In the genomic region with DNA sequence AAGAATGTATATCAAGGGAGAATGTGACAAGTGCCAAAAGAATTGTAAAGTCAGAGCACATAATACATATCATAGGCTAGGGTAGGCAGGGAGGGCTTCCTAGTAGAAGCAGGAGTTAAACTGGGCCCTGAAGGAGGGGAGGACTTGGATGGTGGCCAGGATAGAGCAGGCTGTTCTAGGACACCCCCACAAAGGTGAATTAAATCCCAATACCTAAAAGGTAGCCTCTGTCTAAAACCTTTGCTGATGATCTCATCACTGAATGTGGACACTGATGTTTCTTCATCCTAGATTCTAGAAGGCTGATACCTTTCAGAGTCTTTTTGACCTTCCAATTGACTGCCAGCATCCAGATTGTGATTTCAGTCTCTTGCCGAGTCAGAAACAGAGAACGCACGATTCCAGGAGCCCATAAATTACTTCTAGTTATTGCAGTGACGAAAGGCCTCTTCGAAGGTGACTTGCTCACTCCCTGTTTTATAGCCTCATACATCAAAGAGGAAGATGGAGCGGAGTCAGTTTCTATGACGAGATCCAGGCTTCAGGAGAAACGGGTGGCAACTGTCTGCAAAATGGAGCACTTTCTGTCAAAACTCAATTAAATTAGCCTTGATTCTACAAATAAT, we compare ENCODE assay signal across 33 cellular contexts. TPM values are rescaled to one million over a fixed set of nuclear protein-coding genes. Genes with fewer than 3 reads are reported as not detected.
"Had no signal": no experiment of that assay in that cellular context is flagged by ENCODE, and none has a peak within 500 bp of the region (broad histone marks: within the 10 kb centered on the region; RNA-seq: fewer than 3 reads in every experiment).

No MANE protein-coding gene starts in this region.

- H3K9me3 Mint-ChIP-seq: activated naive CD4-positive, alpha-beta T cell treated with anti-CD3 and anti-CD28 coated beads, Interleukin-2, amount 10 ng/mL, durations not matched to agents 7 days and 5 days had no signal

- H3K27ac ChIP-seq: SK-N-MC, WERI-Rb-1 had no signal

- H3K4me3 ChIP-seq: SK-N-MC had no signal

- H3K36me3 ChIP-seq: WERI-Rb-1 had no signal

- DNase-seq: activated CD4-positive, alpha-beta memory T cell treated with anti-CD3 and anti-CD28 coated beads, Interleukin-2, amount 10 ng/mL, durations not matched to agents 7 days and 5 days; activated CD4-positive, alpha-beta T cell treated with anti-CD3 and anti-CD28 coated beads for 1 hour; activated CD4-positive, alpha-beta T cell treated with anti-CD3 and anti-CD28 coated beads for 48 hours; activated CD4-positive, CD25-positive, alpha-beta regulatory T cell; activated CD8-positive, alpha-beta memory T cell treated with anti-CD3 and anti-CD28 coated beads for 24 hours; activated CD8-positive, alpha-beta memory T cell treated with anti-CD3 and anti-CD28 coated beads, Interleukin-2, amount 10 ng/mL, durations not matched to agents 7 days and 5 days; activated CD8-positive, alpha-beta memory T cell treated with anti-CD3 and anti-CD28 coated beads, Interleukin-2, amount 50 U/mL, for 48 hours; activated effector memory CD4-positive, alpha-beta T cell treated with Interleukin-2 at 50 U/mL for 16 hours; activated naive CD4-positive, alpha-beta T cell treated with anti-CD3 and anti-CD28 coated beads, Interleukin-2, amount 10 ng/mL, durations not matched to agents 7 days and 5 days; activated naive CD8-positive, alpha-beta T cell treated with anti-CD3 and anti-CD28 coated beads, Interleukin-2, amount 50 U/mL, for 24 hours; activated T-cell treated with anti-CD3 and anti-CD28 coated beads, Interleukin-2, amount 50 U/mL, for 48 hours; anterior cingulate cortex; caudate nucleus; cerebellar nuclear complex; NCI-H1048; NCI-H1105 treated with DMSO at 0.1 percent for 48 hours; NCI-H1436; NCI-H1694; NCI-H1930; NCI-H345; NCI-H510A; NCI-H526; NCI-H748 treated with DMSO at 0.1 percent for 48 hours; NK-92 treated with Interleukin-12 subunit alpha and Interleukin-12 subunit beta, amount 100 ng/mL, for 24 hours; OCI-M1; Right ventricle myocardium superior; T-helper 1 cell; T-helper 2 cell; T-helper 9 cell; WERI-Rb-1 had no signal

- H3K27ac Mint-ChIP-seq: activated CD4-positive, alpha-beta memory T cell treated with anti-CD3 and anti-CD28 coated beads, Interleukin-2, amount 10 ng/mL, durations not matched to agents 7 days and 5 days; activated CD8-positive, alpha-beta memory T cell treated with anti-CD3 and anti-CD28 coated beads, Interleukin-2, amount 10 ng/mL, durations not matched to agents 7 days and 5 days; activated naive CD4-positive, alpha-beta T cell treated with anti-CD3 and anti-CD28 coated beads, Interleukin-2, amount 10 ng/mL, durations not matched to agents 7 days and 5 days; activated naive CD8-positive, alpha-beta T cell; activated naive CD8-positive, alpha-beta T cell treated with anti-CD3 and anti-CD28 coated beads, Interleukin-2, amount 50 U/mL, for 24 hours; brain had no signal

- H3K4me3 Mint-ChIP-seq: activated CD4-positive, alpha-beta memory T cell treated with anti-CD3 and anti-CD28 coated beads, Interleukin-2, amount 10 ng/mL, durations not matched to agents 7 days and 5 days; activated CD8-positive, alpha-beta memory T cell treated with anti-CD3 and anti-CD28 coated beads, Interleukin-2, amount 10 ng/mL, durations not matched to agents 7 days and 5 days; activated naive CD4-positive, alpha-beta T cell treated with anti-CD3 and anti-CD28 coated beads, Interleukin-2, amount 10 ng/mL, durations not matched to agents 7 days and 5 days; activated naive CD8-positive, alpha-beta T cell; activated naive CD8-positive, alpha-beta T cell treated with anti-CD3 and anti-CD28 coated beads, Interleukin-2, amount 50 U/mL, for 24 hours; brain had no signal

- H3K4me1 Mint-ChIP-seq: activated CD4-positive, alpha-beta memory T cell treated with anti-CD3 and anti-CD28 coated beads, Interleukin-2, amount 10 ng/mL, durations not matched to agents 7 days and 5 days; activated CD8-positive, alpha-beta memory T cell treated with anti-CD3 and anti-CD28 coated beads, Interleukin-2, amount 10 ng/mL, durations not matched to agents 7 days and 5 days; activated naive CD4-positive, alpha-beta T cell treated with anti-CD3 and anti-CD28 coated beads, Interleukin-2, amount 10 ng/mL, durations not matched to agents 7 days and 5 days; activated naive CD8-positive, alpha-beta T cell treated with anti-CD3 and anti-CD28 coated beads, Interleukin-2, amount 50 U/mL, for 24 hours; brain had no signal

- ATAC-seq: activated CD8-positive, alpha-beta memory T cell treated with anti-CD3 and anti-CD28 coated beads, Interleukin-2, amount 10 ng/mL, durations not matched to agents 7 days and 5 days; activated naive CD8-positive, alpha-beta T cell treated with anti-CD3 and anti-CD28 coated beads, Interleukin-2, amount 50 U/mL, for 24 hours had no signal

- H3K36me3 Mint-ChIP-seq: activated CD8-positive, alpha-beta memory T cell treated with anti-CD3 and anti-CD28 coated beads, Interleukin-2, amount 10 ng/mL, durations not matched to agents 7 days and 5 days; activated naive CD4-positive, alpha-beta T cell treated with anti-CD3 and anti-CD28 coated beads, Interleukin-2, amount 10 ng/mL, durations not matched to agents 7 days and 5 days; activated naive CD8-positive, alpha-beta T cell; brain had no signal

RNA-seq across cellular contexts. Expression of gene KIF4B, which starts 43.2 kb away (rescaled TPM):
- total RNA-seq: activated CD4-positive, alpha-beta memory T cell treated with anti-CD3 and anti-CD28 coated beads, Interleukin-2, amount 10 ng/mL, durations not matched to agents 7 days and 5 days; Right ventricle myocardium superior had no signal
